In genomic region chr12:459430-460258, GRCh38 we compare ENCODE assay signal across 8 cellular contexts. TPM values are rescaled to one million over a fixed set of nuclear protein-coding genes. Genes with fewer than 3 reads are reported as not detected.
DNase-seq lines count a peak whose midpoint lies in the region; ATAC-seq and TF ChIP-seq lines count a peak whose summit lies in the region.

Gene B4GALNT3 (plus strand): TSS chr12:459939. CDS start chr12:460377, 438 bp downstream.

- in situ Hi-C loops in KBM-7 (cut with MboI; ENCODE audit: low pct_unique_long_range_greater_than_20kb, low sequenced_read_pairs), result no loop called here

- H3K4me3 ChIP-seq in kidney epithelial cell (ENCODE audit: low read depth, low read length), result peak within 1 kb of the TSS; percentile 48

- peaks cover 24% of the 10 kb centered on the region for H3K27me3 ChIP-seq in kidney epithelial cell (ENCODE audit: control insufficient read depth, insufficient read depth, low read length)

- ATAC-seq in GM18909 (IDR thresholded peaks at IDR 0.05; ENCODE audit: poor library complexity, unreplicated experiment), result no peak

- DNase-seq in COLO829 (ENCODE audit: low spot score) (peak; percentile 51), KBM-7 (peak; percentile 49), T-helper 9 cell (peak; percentile 33), kidney epithelial cell (ENCODE audit: low read depth) (no peak), SHP77 (lab: John Stamatoyannopoulos, UW) (no peak)
- peak; percentile 29 for DNase-seq in central memory CD4-positive, alpha-beta T cell
- peak; percentile 14 for DNase-seq in stimulated activated CD4-positive, alpha-beta T cell treated with anti-CD3 and anti-CD28 coated beads, Interleukin-2, amount 100 ng/mL, for 4 hours (ENCODE audit: low read depth)

- H3K36me3 ChIP-seq in kidney epithelial cell (ENCODE audit: control insufficient read depth, insufficient read depth, low read length), result no peaks in the 10 kb centered on the region

- TF ChIP-seq CTCF in kidney epithelial cell (IDR thresholded peaks at IDR 0.05; ENCODE audit: insufficient read depth, low read length, poor library complexity, severe bottlenecking), result no peak

RNA-seq across cellular contexts. Expression of gene B4GALNT3, which starts in this region (rescaled TPM):
- 5.1 and 6.8 TPM in 2 replicates for total RNA-seq in kidney epithelial cell

Comparison
In these comparisons a context has a peak if more than half of its experiments do, and no peak if none do; other contexts are left out.
1. DNase-seq: peak in COLO829 (single experiment), KBM-7 (single experiment), T-helper 9 cell (single experiment), central memory CD4-positive, alpha-beta T cell (single experiment) and stimulated activated CD4-positive, alpha-beta T cell treated with anti-CD3 and anti-CD28 coated beads, Interleukin-2, amount 100 ng/mL, for 4 hours (single experiment); none in kidney epithelial cell (single experiment) and SHP77 (0 of 2).